8 cellular contexts compared by ENCODE assay signal in genomic region chr4:138681000-138681604, GRCh38.
DNase-seq lines count a peak whose midpoint lies in the region; ATAC-seq, FAIRE-seq and TF ChIP-seq lines count a peak whose summit lies in the region.

No MANE protein-coding gene starts in this region.

- H3K4me3 Mint-ChIP-seq in nephron: no peak overlapping the region

- no peaks in the 10 kb centered on the region for H3K27me3 Mint-ChIP-seq in nephron (ENCODE audit: low read depth)

- H3K4me3 ChIP-seq in esophagus muscularis mucosa: no peak overlapping the region

- peaks cover 40% of the 10 kb centered on the region for H3K4me1 Mint-ChIP-seq in nephron

- peaks cover 0 to 9% (median 8%) of the 10 kb centered on the region in 4 donors for H3K4me1 ChIP-seq in esophagus muscularis mucosa

- no peaks in the 10 kb centered on the region for H3K36me3 ChIP-seq in esophagus muscularis mucosa

- peak; percentile 92 for TF ChIP-seq CTCF in D721Med (IDR thresholded peaks at IDR 0.05; ENCODE audit: insufficient read depth, missing control alignments)
- peak; percentile 90 to 96 (median 94) for TF ChIP-seq CTCF in esophagus muscularis mucosa (IDR thresholded peaks at IDR 0.05)
- peak; percentile 91 to 97 (median 95) for TF ChIP-seq CTCF in nephron (IDR thresholded peaks at IDR 0.05; ENCODE audit: unreplicated experiment in 3 of 3)

- H3K9me3 ChIP-seq in esophagus muscularis mucosa: peaks cover 0 to 6% (median 0%) of the 10 kb centered on the region in 4 donors

- no peaks in the 10 kb centered on the region for H3K36me3 Mint-ChIP-seq in nephron (ENCODE audit: low read depth)

- no peak overlapping the region for H3K27ac ChIP-seq in esophagus muscularis mucosa (replicated peaks in 1 of 4)

- TF ChIP-seq POLR2A in esophagus muscularis mucosa (IDR thresholded peaks at IDR 0.05; ENCODE audit: low read depth): no peak

- intact Hi-C loops in esophagus muscularis mucosa (cut with DNase I): loop anchor here (2.0 to 10.0 kb wide), 5 partner anchors 236 to 1559 kb away; no protein-coding TSS in a partner anchor

- TF ChIP-seq EP300 in esophagus muscularis mucosa (IDR thresholded peaks at IDR 0.05): no peak

- DNase-seq in D721Med (ENCODE audit: insufficient read length, low spot score): no peak
- DNase-seq in HuH-7 (ENCODE audit: low spot score): peak; percentile 24
- peak; percentile 92 for DNase-seq in OCI-M1 (lab: John Stamatoyannopoulos, UW)
- peak; percentile 46 for DNase-seq in activated T-cell treated with anti-CD3 and anti-CD28 coated beads for 48 hours (ENCODE audit: low read depth)
- DNase-seq in esophagus muscularis mucosa (ENCODE audit: extremely low spot score): peak; percentile 95
- peak; percentile 22 to 58 (median 45) for DNase-seq in stimulated activated naive CD4-positive, alpha-beta T cell (lab: John Stamatoyannopoulos, UW)

- H3K27me3 ChIP-seq in esophagus muscularis mucosa: no peaks in the 10 kb centered on the region

- WGBS in esophagus muscularis mucosa: 9% methylated on average over 7 of the region's 7 CpGs

- ATAC-seq in GM21447 (IDR thresholded peaks at IDR 0.05; ENCODE audit: unreplicated experiment): peak; percentile 88

- peaks cover 3% of the 10 kb centered on the region for H3K9me3 Mint-ChIP-seq in nephron

- H3K27ac Mint-ChIP-seq in nephron: peak overlapping the region; percentile 78 to 81 (median 79)

- FAIRE-seq in D721Med (lab: Jason Lieb, UNC): peak; percentile 91
